Comparison of ENCODE assay signal across 14 cellular contexts in genomic region chr5:10400834-10401233, GRCh38. TPM values are rescaled to one million over a fixed set of nuclear protein-coding genes. Genes with fewer than 3 reads are reported as not detected.
A peak's percentile ranks its signal among the peaks of the same experiment; 100 is the strongest.
DNase-seq lines count a peak whose midpoint lies in the region; ATAC-seq and TF ChIP-seq lines count a peak whose summit lies in the region.
"Had no signal": no experiment of that assay in that cellular context is flagged by ENCODE, and none has a peak within 500 bp of the region (broad histone marks: within the 10 kb centered on the region; RNA-seq: fewer than 3 reads in every experiment).

No MANE protein-coding gene starts in this region.

- DNase-seq in ELR (ENCODE audit: low read depth): peak; percentile 2
- DNase-seq in fibroblast of villous mesenchyme (ENCODE audit: low read depth): peak; percentile 87
- DNase-seq in gastrocnemius medialis: no peak
- DNase-seq in stimulated activated naive CD4-positive, alpha-beta T cell (lab: John Stamatoyannopoulos, UW): no peak
- DNase-seq in SKM-1 (lab: John Stamatoyannopoulos, UW; ENCODE audit: unreplicated experiment): no peak
- DNase-seq in NCI-H187 (lab: John Stamatoyannopoulos, UW): no peak
- DNase-seq: activated CD4-positive, alpha-beta T cell treated with anti-CD3 and anti-CD28 coated beads, Interleukin-2, amount 50 U/mL, for 4 hours; activated effector memory CD4-positive, alpha-beta T cell treated with anti-CD3 and anti-CD28 coated beads, Interleukin-2, amount 50 U/mL, for 16 hours; kidney glomerular epithelial cell; NCI-H446 treated with DMSO at 0.1 percent for 48 hours; Peyer's patch; spleen had no signal

- H3K4me3 Mint-ChIP-seq in activated T-helper 17 cell treated with anti-CD3 and anti-CD28 coated beads, Interleukin-2, amount 50 U/mL, for 72 hours: no peak overlapping the region

- peaks cover 100% of the 10 kb centered on the region for H3K36me3 Mint-ChIP-seq in activated T-helper 17 cell treated with anti-CD3 and anti-CD28 coated beads, Interleukin-2, amount 50 U/mL, for 72 hours (ENCODE audit: low read depth)

- in situ Hi-C loops in gastrocnemius medialis (cut with MboI; ENCODE audit: low sequenced_read_pairs in 4 of 4): loop anchor here in 2 of 4 donors (10.0 to 25.0 kb wide), 2 partner anchors 114 to 116 kb away; no protein-coding TSS in a partner anchor

- no peaks in the 10 kb centered on the region for H3K27me3 Mint-ChIP-seq in activated T-helper 17 cell treated with anti-CD3 and anti-CD28 coated beads, Interleukin-2, amount 50 U/mL, for 72 hours

- peaks cover 9% of the 10 kb centered on the region for H3K4me1 Mint-ChIP-seq in activated T-helper 17 cell treated with anti-CD3 and anti-CD28 coated beads, Interleukin-2, amount 50 U/mL, for 72 hours

- H3K4me1 ChIP-seq in gastrocnemius medialis: peaks cover 23 to 26% of the 10 kb centered on the region in 2 donors
- H3K4me1 ChIP-seq: Peyer's patch, spleen had no signal

- H3K9me3 Mint-ChIP-seq in activated T-helper 17 cell treated with anti-CD3 and anti-CD28 coated beads, Interleukin-2, amount 50 U/mL, for 72 hours: no peaks in the 10 kb centered on the region

- ATAC-seq in activated T-helper 17 cell treated with anti-CD3 and anti-CD28 coated beads, Interleukin-2, amount 50 U/mL, for 72 hours (replicated peaks): no peak
- peak; percentile 43 to 53 for ATAC-seq in gastrocnemius medialis
- ATAC-seq in HG03108 (IDR thresholded peaks at IDR 0.05; ENCODE audit: unreplicated experiment): no peak

- H3K27ac ChIP-seq in gastrocnemius medialis: peak overlapping the region; percentile 79 to 86 (median 82)
- H3K27ac ChIP-seq: Peyer's patch, spleen had no signal

- no peak for TF ChIP-seq POLR2A in gastrocnemius medialis (IDR thresholded peaks at IDR 0.05)

- H3K4me3 ChIP-seq in fibroblast of villous mesenchyme (ENCODE audit: low read depth, low read length): no peak overlapping the region
- peak overlapping the region in 1 of 4 donors; percentile 26 for H3K4me3 ChIP-seq in gastrocnemius medialis
- H3K4me3 ChIP-seq: Peyer's patch, spleen had no signal

- H3K36me3 ChIP-seq in gastrocnemius medialis: peaks cover 5 to 45% of the 10 kb centered on the region in 2 donors

- intact Hi-C loops in gastrocnemius medialis (cut with DNase I; ENCODE audit: low total_unique reads): no loop called here

- no peaks in the 10 kb centered on the region for H3K9me3 ChIP-seq in gastrocnemius medialis
- H3K9me3 ChIP-seq: Peyer's patch, spleen had no signal

- TF ChIP-seq CTCF in fibroblast of villous mesenchyme (IDR thresholded peaks at IDR 0.05; ENCODE audit: insufficient read depth, low read depth, low read length) (no peak), gastrocnemius medialis (IDR thresholded peaks at IDR 0.05 in 4 of 5, conservative IDR thresholded peaks at IDR 0.05 in 1 of 5) (no peak)

- H3K27me3 ChIP-seq in gastrocnemius medialis: no peaks in the 10 kb centered on the region
- H3K27me3 ChIP-seq: Peyer's patch, spleen had no signal

- peak overlapping the region; percentile 30 for H3K27ac Mint-ChIP-seq in activated T-helper 17 cell treated with anti-CD3 and anti-CD28 coated beads, Interleukin-2, amount 50 U/mL, for 72 hours

RNA-seq across cellular contexts. Expression of gene ROPN1L, which starts 40.8 kb away (rescaled TPM):
- 1 to 10 TPM in 1 of 2 donors, under 1 TPM in 1; 0.66 to 1.0 TPM for total RNA-seq in activated T-helper 17 cell treated with anti-CD3 and anti-CD28 coated beads, Interleukin-2, amount 50 U/mL, for 72 hours
- total RNA-seq in fibroblast of villous mesenchyme (0.32 and 0.43 TPM in 2 replicates), gastrocnemius medialis (under 1 TPM in 1 of 4 donors, not detected in 3; 0.46 TPM)

RNA-seq across cellular contexts. Expression of gene MARCHF6, which starts 47.3 kb away (rescaled TPM):
- total RNA-seq in activated T-helper 17 cell treated with anti-CD3 and anti-CD28 coated beads, Interleukin-2, amount 50 U/mL, for 72 hours: 100 to 1,000 TPM in 1 of 2 donors, 10 to 100 TPM in 1; 87.7 to 157 TPM
- 40.6 and 69.5 TPM in 2 replicates for total RNA-seq in fibroblast of villous mesenchyme
- 100 to 1,000 TPM; 139 to 173 (median 146) TPM for total RNA-seq in gastrocnemius medialis

Comparison
In these comparisons a context has a peak if more than half of its experiments do, and no peak if none do; other contexts are left out.
1. DNase-seq: peak in ELR (single experiment) and fibroblast of villous mesenchyme (single experiment); none in gastrocnemius medialis (0 of 2), stimulated activated naive CD4-positive, alpha-beta T cell (0 of 6), SKM-1 (single experiment) and NCI-H187 (0 of 2).
2. ATAC-seq: peak in gastrocnemius medialis (2 of 2); none in activated T-helper 17 cell treated with anti-CD3 and anti-CD28 coated beads, Interleukin-2, amount 50 U/mL, for 72 hours (single experiment) and HG03108 (single experiment).